23 cellular contexts compared by ENCODE assay signal in genomic region chr2:8015848-8016580, GRCh38.
DNase-seq lines count a peak whose midpoint lies in the region; ATAC-seq and TF ChIP-seq lines count a peak whose summit lies in the region.
"Had no signal": no experiment of that assay in that cellular context is flagged by ENCODE, and none has a peak within 500 bp of the region (broad histone marks: within the 10 kb centered on the region; RNA-seq: fewer than 3 reads in every experiment).

No MANE protein-coding gene starts in this region.

- H3K27me3 ChIP-seq in GM23338 (ENCODE audit: insufficient read depth) = no peaks in the 10 kb centered on the region
- H3K27me3 ChIP-seq: Peyer's patch, SJCRH30, upper lobe of right lung had no signal

- H3K4me2 ChIP-seq in GM23338 (no peak overlapping the region), OCI-LY7 (ENCODE audit: low read length) (no peak overlapping the region)

- H3K4me3 ChIP-seq in AG09309 (ENCODE audit: control insufficient read depth, low read depth, low read length) (no peak overlapping the region), GM23338 (no peak overlapping the region), OCI-LY7 (ENCODE audit: low read depth, low read length, poor library complexity, severe bottlenecking) (no peak overlapping the region), fibroblast of the aortic adventitia (ENCODE audit: low read depth, low read length) (no peak overlapping the region)
- H3K4me3 ChIP-seq: Peyer's patch, SJCRH30, skin epidermis, upper lobe of right lung had no signal

- H3K36me3 Mint-ChIP-seq in GM23338 (ENCODE audit: low read depth) = peaks cover 3% of the 10 kb centered on the region; the same call in 2 of the 3 replicates
- H3K36me3 Mint-ChIP-seq: activated naive CD4-positive, alpha-beta T cell treated with anti-CD3 and anti-CD28 coated beads, Interleukin-2, amount 50 U/mL, for 72 hours had no signal

- peak overlapping the region; percentile 81 for H2AFZ ChIP-seq in GM23338
- H2AFZ ChIP-seq in OCI-LY7 (ENCODE audit: low read length) = peak overlapping the region; percentile 46

- H3K27me3 Mint-ChIP-seq in GM23338 (ENCODE audit: insufficient read depth, low read depth, poor library complexity) = peaks cover 7% of the 10 kb centered on the region
- H3K27me3 Mint-ChIP-seq: CD4-positive, alpha-beta T cell had no signal

- H4K20me1 ChIP-seq in GM23338 (replicated peaks; ENCODE audit: insufficient read depth) (no peaks in the 10 kb centered on the region), OCI-LY7 (ENCODE audit: insufficient read depth, low read length) (no peaks in the 10 kb centered on the region)

- H3K27ac ChIP-seq in GM23338 (ENCODE audit: low read depth) (no peak overlapping the region), OCI-LY7 (ENCODE audit: low read depth, low read length, poor library complexity, severe bottlenecking) (no peak overlapping the region)
- H3K27ac ChIP-seq: Peyer's patch, SJCRH30, skin epidermis, upper lobe of right lung, WERI-Rb-1 had no signal

- H3K4me1 ChIP-seq in GM23338 (ENCODE audit: insufficient read depth) (no peaks in the 10 kb centered on the region), OCI-LY7 (ENCODE audit: insufficient read depth, low read length, poor library complexity, severe bottlenecking) (peaks cover 13% of the 10 kb centered on the region)
- H3K4me1 ChIP-seq: Peyer's patch, SJCRH30, upper lobe of right lung had no signal

- ATAC-seq in GM23338 = no peak
- no peak for ATAC-seq in GM19455 (IDR thresholded peaks at IDR 0.05; ENCODE audit: unreplicated experiment)
- no peak for ATAC-seq in HG02884 (IDR thresholded peaks at IDR 0.05; ENCODE audit: unreplicated experiment)
- ATAC-seq: activated naive CD4-positive, alpha-beta T cell treated with anti-CD3 and anti-CD28 coated beads, Interleukin-2, amount 50 U/mL, for 72 hours; left colon; stimulated activated naive CD8-positive, alpha-beta T cell treated with anti-CD3 and anti-CD28 coated beads, Interleukin-15, Interleukin-2, amounts not matched to agents 100 U/mL and 50 U/mL, for 24 hours; upper lobe of right lung had no signal

- H3K9me3 ChIP-seq in OCI-LY7 (ENCODE audit: low read length) = no peaks in the 10 kb centered on the region
- H3K9me3 ChIP-seq: Peyer's patch, SJCRH30, upper lobe of right lung had no signal

- H3K9me2 ChIP-seq in GM23338 (ENCODE audit: insufficient read depth) (peaks cover 30% of the 10 kb centered on the region), OCI-LY7 (ENCODE audit: insufficient read depth, low read length) (no peaks in the 10 kb centered on the region)

- H3K4me3 Mint-ChIP-seq in GM23338 = no peak overlapping the region
- H3K4me3 Mint-ChIP-seq: CD4-positive, alpha-beta T cell; nephron had no signal

- CTCF ChIA-PET in OCI-LY7 (lab: Charles Lee; ENCODE audit: unreplicated experiment) = no interaction called here

- H3K79me2 ChIP-seq in GM23338 (replicated peaks; ENCODE audit: insufficient read depth) (no peaks in the 10 kb centered on the region), OCI-LY7 (ENCODE audit: insufficient read depth, low read depth, low read length) (no peaks in the 10 kb centered on the region)

- H3K27ac Mint-ChIP-seq in GM23338 = no peak overlapping the region
- H3K27ac Mint-ChIP-seq: activated naive CD4-positive, alpha-beta T cell treated with anti-CD3 and anti-CD28 coated beads, Interleukin-2, amount 50 U/mL, for 72 hours; CD4-positive, alpha-beta T cell; nephron had no signal

- H3K4me1 Mint-ChIP-seq in GM23338 = no peaks in the 10 kb centered on the region

- TF ChIP-seq CTCF in AG09309 (IDR thresholded peaks at IDR 0.05; ENCODE audit: control insufficient read depth, insufficient read depth, low read depth, low read length, missing control alignments) (no peak), GM23338 (conservative IDR thresholded peaks at IDR 0.05; ENCODE audit: low read depth in 2 of 2) (no peak), OCI-LY7 (conservative IDR thresholded peaks at IDR 0.05; ENCODE audit: low read length) (peak; percentile 34; the same call in 1 of the 2 replicates), fibroblast of the aortic adventitia (IDR thresholded peaks at IDR 0.05; ENCODE audit: insufficient read depth, low read length) (no peak)

- no peaks in the 10 kb centered on the region for H3K9me3 Mint-ChIP-seq in GM23338
- H3K9me3 Mint-ChIP-seq: CD4-positive, alpha-beta T cell; nephron had no signal

- POLR2A ChIA-PET in OCI-LY7 (lab: Charles Lee) = interaction anchor here (0.6 to 1.2 kb wide), 2 partner anchors 13 to 453 kb away, joined by 3 read pairs; no protein-coding TSS in a partner anchor

- no peaks in the 10 kb centered on the region for H3K36me3 ChIP-seq in GM23338 (ENCODE audit: insufficient read depth)
- H3K36me3 ChIP-seq in OCI-LY7 (ENCODE audit: insufficient read depth, low read length) = no peaks in the 10 kb centered on the region
- H3K36me3 ChIP-seq: Peyer's patch, SJCRH30, upper lobe of right lung, WERI-Rb-1 had no signal

- H3F3A ChIP-seq in GM23338 (replicated peaks; ENCODE audit: low read depth) = no peaks in the 10 kb centered on the region

- no TSS peak for BruUV-seq in OCI-LY7 (replicated peaks; lab: Mats Ljungman, UMichigan)

- peak; percentile 40 for DNase-seq in AG09309 (ENCODE audit: low read depth)
- DNase-seq in GM23338 (ENCODE audit: low spot score) = no peak
- DNase-seq in OCI-LY7 (ENCODE audit: low spot score) = peak; percentile 39
- peak; percentile 15 for DNase-seq in fibroblast of the aortic adventitia (ENCODE audit: low read depth)
- DNase-seq in stimulated activated naive CD4-positive, alpha-beta T cell (lab: John Stamatoyannopoulos, UW) = no peak
- DNase-seq: activated CD4-positive, alpha-beta T cell treated with anti-CD3 and anti-CD28 coated beads for 4 hours; AML-193; aorta; CD4-positive, alpha-beta T cell; left colon; NCI-H146; NCI-H526 treated with DMSO at 0.1 percent for 48 hours; Peyer's patch; SJCRH30; stimulated activated naive CD8-positive, alpha-beta T cell treated with anti-CD3 and anti-CD28 coated beads, Interleukin-15, Interleukin-2, amounts not matched to agents 100 U/mL and 50 U/mL, for 24 hours; T1000; upper lobe of right lung; WERI-Rb-1 had no signal

- intact Hi-C loops in OCI-LY7 (cut with micrococcal nuclease; ENCODE audit: unreplicated experiment) = no loop called here

TF ChIP-seq in GM23338, 12 proteins besides CTCF, POLR2A, EP300 and RAD21 (continues in another document):
- TF ChIP-seq ETS1 (IDR thresholded peaks at IDR 0.05) (no peak), REST (IDR thresholded peaks at IDR 0.05; ENCODE audit: unreplicated experiment) (no peak), CREB1 (CRISPR knock-in tag; IDR thresholded peaks at IDR 0.05; ENCODE audit: low read depth) (no peak), NANOG (IDR thresholded peaks at IDR 0.05; ENCODE audit: borderline replicate concordance) (no peak), ZNF114 (CRISPR knock-in tag; IDR thresholded peaks at IDR 0.05) (no peak)

Comparison
In these comparisons a context has a peak if more than half of its experiments do, and no peak if none do; other contexts are left out.
1. DNase-seq: peak in AG09309 (single experiment), OCI-LY7 (single experiment) and fibroblast of the aortic adventitia (single experiment); none in GM23338 (single experiment) and stimulated activated naive CD4-positive, alpha-beta T cell (0 of 6).